14 cellular contexts compared by ENCODE assay signal in genomic region chr15:31100738-31101137, GRCh38. TPM values are rescaled to one million over a fixed set of nuclear protein-coding genes. Genes with fewer than 3 reads are reported as not detected.
"Had no signal": no experiment of that assay in that cellular context is flagged by ENCODE, and none has a peak within 500 bp of the region (broad histone marks: within the 10 kb centered on the region; RNA-seq: fewer than 3 reads in every experiment).

No MANE protein-coding gene starts in this region.

- H3K27ac ChIP-seq: esophagus muscularis mucosa, left lung had no signal

- H3K36me3 ChIP-seq: esophagus muscularis mucosa, left lung had no signal

- H3K9me3 ChIP-seq: esophagus muscularis mucosa, left lung had no signal

- DNase-seq: activated CD4-positive, alpha-beta T cell treated with anti-CD3 and anti-CD28 coated beads, Interleukin-2, amount 10 ng/mL, durations not matched to agents 24 days and 14 days; activated effector memory CD4-positive, alpha-beta T cell treated with Interleukin-2 at 50 U/mL for 16 hours; amniotic stem cell; foreskin fibroblast; head of caudate nucleus; islet precursor cell; left lung; stimulated activated CD4-positive, alpha-beta T cell treated with anti-CD3 and anti-CD28 coated beads, Interleukin-15, amount 100 ng/mL, for 24 hours; stimulated activated CD4-positive, alpha-beta T cell treated with anti-CD3 and anti-CD28 coated beads, Interleukin-4, amount 100 ng/mL, for 24 hours; stimulated activated naive CD8-positive, alpha-beta T cell treated with anti-CD3 and anti-CD28 coated beads, Interleukin-15, amount 100 ng/mL, for 72 hours had no signal

- H3K4me1 ChIP-seq: esophagus muscularis mucosa had no signal

- H3K4me3 ChIP-seq: esophagus muscularis mucosa, left lung had no signal

- H3K27me3 ChIP-seq: left lung had no signal

- ATAC-seq: left lung; natural killer cell treated with Interleukin-12 subunit alpha and Interleukin-12 subunit beta and Interleukin-15 and Interleukin-18, amount 100 ng/mL, for 72 hours; stimulated activated naive CD8-positive, alpha-beta T cell treated with anti-CD3 and anti-CD28 coated beads, Interleukin-15, amount 100 ng/mL, for 72 hours had no signal

RNA-seq across cellular contexts. Expression of gene TRPM1, which starts 0.8 kb away (rescaled TPM):
- total RNA-seq: activated CD4-positive, alpha-beta T cell treated with anti-CD3 and anti-CD28 coated beads, Interleukin-2, amount 10 ng/mL, durations not matched to agents 24 days and 14 days; activated CD8-positive, alpha-beta memory T cell treated with anti-CD3 and anti-CD28 coated beads for 36 hours; esophagus muscularis mucosa; left lung; natural killer cell treated with Interleukin-12 subunit alpha and Interleukin-12 subunit beta and Interleukin-15 and Interleukin-18, amount 100 ng/mL, for 72 hours; urinary bladder had no signal
- polyA plus RNA-seq: urinary bladder had no signal
